ENCODE assay signal across 8 cellular contexts in genomic region chr10:124389613-124390361, GRCh38. TPM values are rescaled to one million over a fixed set of nuclear protein-coding genes. Genes with fewer than 3 reads are reported as not detected.
DNase-seq lines count a peak whose midpoint lies in the region; ATAC-seq and TF ChIP-seq lines count a peak whose summit lies in the region.

No MANE protein-coding gene starts in this region.

- no peak overlapping the region for H3K23ac ChIP-seq in trophoblast cell (ENCODE audit: low read length)

- H2BK120ac ChIP-seq in trophoblast cell (ENCODE audit: insufficient read depth, low read length, poor library complexity): no peak overlapping the region

- no peak overlapping the region for H3K27ac ChIP-seq in CD8-positive, alpha-beta T cell (ENCODE audit: low read depth, low read length)
- H3K27ac ChIP-seq in endodermal cell (ENCODE audit: low read depth, low read length) (no peak overlapping the region), trophoblast cell (ENCODE audit: low read depth, low read length) (no peak overlapping the region)

- H3K4me3 Mint-ChIP-seq in CD8-positive, alpha-beta T cell: peak overlapping the region; percentile 66
- H3K4me3 Mint-ChIP-seq in endodermal cell: no peak overlapping the region
- peak overlapping the region in 1 of 2 donors; percentile 42 for H3K4me3 Mint-ChIP-seq in CD14-positive monocyte

- H2BK12ac ChIP-seq in trophoblast cell (ENCODE audit: low read length): no peak overlapping the region

- H4K12ac ChIP-seq in trophoblast cell (ENCODE audit: low read depth, low read length): no peak overlapping the region

- no peak overlapping the region for H3K18ac ChIP-seq in trophoblast cell (ENCODE audit: low read length)

- POLR2A ChIA-PET in CD8-positive, alpha-beta T cell (lab: Charles Lee): interaction anchor here (0.6 to 1.5 kb wide), 2 partner anchors 395 to 403 kb away, joined by 4 to 10 read pairs; no protein-coding TSS in a partner anchor

- intact Hi-C loops in CD8-positive, alpha-beta T cell (cut with DNase I, micrococcal nuclease): loop anchor here (1.0 to 10.0 kb wide), 10 partner anchors 14 to 1328 kb away; partner anchors contain the start of genes EDRF1 (in 1 of the 2), HMX3 (in 1 of the 2) and LHPP (in 1 of the 2)
- intact Hi-C loops in CD14-positive monocyte (cut with micrococcal nuclease): loop anchor here (1.0 to 10.0 kb wide), 7 partner anchors 95 to 397 kb away; partner anchors contain the start of gene CHST15 (in 1 of the 2)

- H3K4me1 ChIP-seq in CD8-positive, alpha-beta T cell (ENCODE audit: insufficient read depth, low read length): peaks cover 10% of the 10 kb centered on the region
- H3K4me1 ChIP-seq in endodermal cell (ENCODE audit: control insufficient read depth, insufficient read depth, low read length) (no peaks in the 10 kb centered on the region), trophoblast cell (ENCODE audit: control insufficient read depth in 1 of 2, insufficient read depth in 2 of 2, low read length in 2 of 2) (peaks cover 7 to 12% of the 10 kb centered on the region in 2 experiments)

- H3K4me3 ChIP-seq in CD8-positive, alpha-beta T cell (ENCODE audit: low read depth, low read length): peak overlapping the region; percentile 60
- no peak overlapping the region for H3K4me3 ChIP-seq in endodermal cell (ENCODE audit: low read length)
- no peak overlapping the region for H3K4me3 ChIP-seq in trophoblast cell (ENCODE audit: low read depth, low read length)

- DNase-seq in CD8-positive, alpha-beta T cell: no peak
- peak; percentile 36 for DNase-seq in endodermal cell
- DNase-seq in trophoblast cell: peak in 1 of 2 donors; percentile 43
- DNase-seq in CD14-positive monocyte (ENCODE audit: low spot score): no peak
- DNase-seq in activated gamma-delta T cell (lab: John Stamatoyannopoulos, UW): no peak

- peaks cover 2% of the 10 kb centered on the region for H3K4me1 Mint-ChIP-seq in CD8-positive, alpha-beta T cell (ENCODE audit: low read depth)
- H3K4me1 Mint-ChIP-seq in endodermal cell (peaks cover 9% of the 10 kb centered on the region), CD14-positive monocyte (peaks cover 6% of the 10 kb centered on the region)

- peaks cover 4% of the 10 kb centered on the region for H3K27me3 Mint-ChIP-seq in CD8-positive, alpha-beta T cell (ENCODE audit: low read depth)
- H3K27me3 Mint-ChIP-seq in endodermal cell (ENCODE audit: insufficient read depth): peaks cover 14% of the 10 kb centered on the region
- H3K27me3 Mint-ChIP-seq in CD14-positive monocyte (ENCODE audit: low read depth in 3 of 3): peaks cover 3 to 20% (median 14%) of the 10 kb centered on the region in 3 donors

- H4K8ac ChIP-seq in trophoblast cell (ENCODE audit: low read depth, low read length): peak overlapping the region; percentile 67

- no peak overlapping the region for H2AK5ac ChIP-seq in trophoblast cell (ENCODE audit: low read length)

- H3K9me3 Mint-ChIP-seq in CD8-positive, alpha-beta T cell: no peaks in the 10 kb centered on the region
- H3K9me3 Mint-ChIP-seq in endodermal cell (no peaks in the 10 kb centered on the region), CD14-positive monocyte (peaks cover 2 to 12% (median 4%) of the 10 kb centered on the region in 7 donors)

- H3K36me3 Mint-ChIP-seq in CD8-positive, alpha-beta T cell: no peaks in the 10 kb centered on the region
- H3K36me3 Mint-ChIP-seq in endodermal cell (ENCODE audit: low read depth): no peaks in the 10 kb centered on the region
- no peaks in the 10 kb centered on the region for H3K36me3 Mint-ChIP-seq in CD14-positive monocyte

- CTCF ChIA-PET in CD8-positive, alpha-beta T cell (lab: Charles Lee): interaction anchor here (0.9 to 9.7 kb wide), 33 partner anchors 8 to 1238 kb away, joined by 3 to 198 read pairs (median 4); no protein-coding TSS in a partner anchor

- H3K36me3 ChIP-seq in CD8-positive, alpha-beta T cell (ENCODE audit: insufficient read depth, low read length): no peaks in the 10 kb centered on the region
- H3K36me3 ChIP-seq in endodermal cell (ENCODE audit: control insufficient read depth, insufficient read depth, low read length) (no peaks in the 10 kb centered on the region), trophoblast cell (ENCODE audit: control insufficient read depth in 1 of 2, insufficient read depth in 2 of 2, low read length in 2 of 2) (no peaks in the 10 kb centered on the region)

- H3K14ac ChIP-seq in trophoblast cell (ENCODE audit: low read length): no peak overlapping the region

- H2BK5ac ChIP-seq in trophoblast cell (ENCODE audit: low read depth, low read length, poor library complexity): no peak overlapping the region

- H3K9me3 ChIP-seq in CD8-positive, alpha-beta T cell (ENCODE audit: low read length): no peaks in the 10 kb centered on the region
- H3K9me3 ChIP-seq in endodermal cell (ENCODE audit: control insufficient read depth, low read length) (no peaks in the 10 kb centered on the region), trophoblast cell (ENCODE audit: insufficient read depth, low read depth, low read length) (no peaks in the 10 kb centered on the region)

- H2AFZ ChIP-seq in trophoblast cell (ENCODE audit: insufficient read depth, low read length, poor library complexity): peak overlapping the region; percentile 54

- peak overlapping the region; percentile 45 for H3K4me2 ChIP-seq in trophoblast cell (ENCODE audit: low read length)

- ATAC-seq in CD8-positive, alpha-beta T cell: no peak
- ATAC-seq in GM21528 (IDR thresholded peaks at IDR 0.05; ENCODE audit: low FRiP score, unreplicated experiment) (no peak), HG03196 (IDR thresholded peaks at IDR 0.05; ENCODE audit: unreplicated experiment) (no peak)

- H3K27ac Mint-ChIP-seq in CD8-positive, alpha-beta T cell: no peak overlapping the region
- H3K27ac Mint-ChIP-seq in endodermal cell: no peak overlapping the region
- peak overlapping the region in 1 of 7 donors; percentile 57 for H3K27ac Mint-ChIP-seq in CD14-positive monocyte

- WGBS in endodermal cell (ENCODE audit: insufficient coverage in 1 of 2, insufficient read length in 1 of 2), 2 experiments: 89 to 93% methylated on average over 15 to 26 of the region's 26 CpGs
- no CpG with 5 or more reads among the region's 26 CpGs for WGBS in trophoblast cell (ENCODE audit: extremely low coverage, insufficient coverage, insufficient read length)

- no peak overlapping the region for H3K4ac ChIP-seq in trophoblast cell (ENCODE audit: low read depth, low read length)

- no peaks in the 10 kb centered on the region for H3K79me1 ChIP-seq in trophoblast cell (ENCODE audit: low read length)

- TF ChIP-seq CTCF in CD8-positive, alpha-beta T cell (IDR thresholded peaks at IDR 0.05): no peak
- TF ChIP-seq CTCF in LNCAP (IDR thresholded peaks at IDR 0.05) (peak; percentile 15; the same call in 1 of the 2 replicates), endodermal cell (conservative IDR thresholded peaks at IDR 0.05) (peak; percentile 1), CD14-positive monocyte (IDR thresholded peaks at IDR 0.05) (no peak)

- H3K79me2 ChIP-seq in trophoblast cell (ENCODE audit: control insufficient read depth, insufficient read depth, low read length, poor library complexity): no peaks in the 10 kb centered on the region

- H3K9ac ChIP-seq in endodermal cell (ENCODE audit: extremely low read depth, low read length, poor library complexity, severe bottlenecking): no peak overlapping the region
- H3K9ac ChIP-seq in trophoblast cell (ENCODE audit: low read length): peak overlapping the region; percentile 42

- H4K91ac ChIP-seq in trophoblast cell (ENCODE audit: low read depth, low read length): no peak overlapping the region

- H3K27me3 ChIP-seq in CD8-positive, alpha-beta T cell (ENCODE audit: insufficient read depth, low read length): no peaks in the 10 kb centered on the region
- H3K27me3 ChIP-seq in endodermal cell (ENCODE audit: control insufficient read depth, insufficient read depth, low read length, poor library complexity, severe bottlenecking): no peaks in the 10 kb centered on the region
- no peaks in the 10 kb centered on the region for H3K27me3 ChIP-seq in trophoblast cell (ENCODE audit: insufficient read depth, low read length)

RNA-seq across cellular contexts. Expression of gene OAT, which starts 28.9 kb away (rescaled TPM):
- total RNA-seq in CD8-positive, alpha-beta T cell: 10 to 100 TPM; 49.8 to 56.1 TPM
- total RNA-seq in endodermal cell: 10 to 100 TPM; 58.6 to 71.6 TPM
- 36.5 TPM for polyA plus RNA-seq in endodermal cell (2013, experiment 1 of 2)
- polyA plus RNA-seq in endodermal cell (2013, experiment 2 of 2): 37.6 TPM
- polyA plus RNA-seq in trophoblast cell (2013): 48.2 and 50.5 TPM in 2 replicates
- polyA plus RNA-seq in CD14-positive monocyte: 10 to 100 TPM; 87.3 to 89.6 TPM

Comparison
In these comparisons a context has a peak if more than half of its experiments do, and no peak if none do; other contexts are left out.
1. CTCF ChIP-seq: peak in LNCAP (single experiment) and endodermal cell (single experiment); none in CD8-positive, alpha-beta T cell (single experiment) and CD14-positive monocyte (single experiment).